In the genomic region with DNA sequence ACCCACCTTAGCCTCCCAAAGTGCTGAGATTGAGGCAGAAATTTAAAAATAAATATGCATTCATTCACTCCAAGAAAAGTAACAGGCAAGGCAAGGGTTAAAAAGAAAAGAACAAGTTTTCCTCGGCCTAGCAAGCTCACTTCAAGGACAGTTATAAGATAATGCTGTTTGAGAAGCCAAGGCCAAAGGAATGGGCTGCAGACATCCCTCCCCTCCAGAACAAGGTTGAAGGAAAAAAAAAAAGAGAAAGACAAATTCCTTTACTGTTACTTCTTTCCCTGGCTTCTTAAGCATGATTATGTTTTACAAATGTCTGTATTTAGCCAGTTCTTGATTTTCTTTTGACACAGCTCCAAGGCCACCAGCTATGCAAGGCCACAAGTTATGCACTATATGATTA, we compare ENCODE assay signal across 7 cellular contexts. TPM values are rescaled to one million over a fixed set of nuclear protein-coding genes. Genes with fewer than 3 reads are reported as not detected.
DNase-seq lines count a peak whose midpoint lies in the region; ATAC-seq and TF ChIP-seq lines count a peak whose summit lies in the region.
"Not testable (repeated sequence)": the region's sequence is repeated elsewhere in the genome, so short reads cannot be mapped to it uniquely, and the experiment has no call there.

No MANE protein-coding gene starts in this region.

- H3K9me3 Mint-ChIP-seq in chondrocyte (ENCODE audit: low read depth); mesothelial cell of epicardium: not testable (repeated sequence)

- H3K4me2 ChIP-seq in IMR-90 (ENCODE audit: low read depth, low read length): not testable (repeated sequence)

- not testable (repeated sequence) for H3K36me3 ChIP-seq in IMR-90 (ENCODE audit: control insufficient read depth, insufficient read depth, low read length); testis (ENCODE audit: low read depth, missing control alignments)

- H2AK5ac ChIP-seq in IMR-90 (ENCODE audit: low read depth, low read length): not testable (repeated sequence)

- not testable (repeated sequence) for H2AK9ac ChIP-seq in IMR-90 (replicated peaks; ENCODE audit: low read depth, low read length, poor library complexity)

- TF ChIP-seq CTCF in IMR-90 (conservative IDR thresholded peaks at IDR 0.05; ENCODE audit: low read depth, low read length); chondrocyte (IDR thresholded peaks at IDR 0.05); fibroblast of the aortic adventitia (IDR thresholded peaks at IDR 0.05; ENCODE audit: insufficient read depth, low read length); mesothelial cell of epicardium (IDR thresholded peaks at IDR 0.05; ENCODE audit: unreplicated experiment); testis (IDR thresholded peaks at IDR 0.05): not testable (repeated sequence)

- H2BK120ac ChIP-seq in IMR-90 (ENCODE audit: low read depth, low read length): not testable (repeated sequence)

- not testable (repeated sequence) for BruUV-seq in IMR-90 (replicated peaks; lab: Mats Ljungman, UMichigan)

- DNase-seq in EH (ENCODE audit: low read depth) (peak; percentile 28), IMR-90 (peak; percentile 43), astrocyte of the hippocampus (ENCODE audit: low read depth, low spot score) (peak; percentile 13), fibroblast of the aortic adventitia (ENCODE audit: low read depth) (peak; percentile 72), testis (peak; percentile 33)
- DNase-seq in chondrocyte (ENCODE audit: low spot score); mesothelial cell of epicardium (ENCODE audit: low spot score in 2 of 2, unreplicated experiment in 2 of 2): not testable (repeated sequence)

- not testable (repeated sequence) for H3K27ac ChIP-seq in IMR-90 (ENCODE audit: insufficient read depth, low read length)
- H3K27ac ChIP-seq in testis: peak overlapping the region; percentile 79 to 88

- not testable (repeated sequence) for H3K18ac ChIP-seq in IMR-90 (ENCODE audit: low read depth, low read length)

- not testable (repeated sequence) for TF ChIP-seq POLR2A in IMR-90 (IDR thresholded peaks at IDR 0.05; ENCODE audit: low read depth, low read length); testis (IDR thresholded peaks at IDR 0.05)

- H3K4me1 ChIP-seq in IMR-90 (ENCODE audit: control insufficient read depth, insufficient read depth, low read length): not testable (repeated sequence)
- H3K4me1 ChIP-seq in testis: peaks cover 45% of the 10 kb centered on the region

- ATAC-seq in IMR-90 (ENCODE audit: low read depth): peak; percentile 24; the same call in 1 of the 2 replicates

- H3K9me3 ChIP-seq in IMR-90 (ENCODE audit: control insufficient read depth, insufficient read depth, low read length); testis: not testable (repeated sequence)

- WGBS in IMR-90 (ENCODE audit: extremely low coverage in 2 of 2, insufficient read length in 1 of 2), 2 experiments: no CpG with 5 or more reads among the region's 1 CpG
- WGBS in testis, 2 donors: 28 to 60% methylated on average over 1 of the region's 1 CpG

- peak overlapping the region; percentile 19 for H3K4me3 Mint-ChIP-seq in chondrocyte (ENCODE audit: unreplicated experiment)
- not testable (repeated sequence) for H3K4me3 Mint-ChIP-seq in mesothelial cell of epicardium

- not testable (repeated sequence) for H3K4me3 ChIP-seq in IMR-90 (ENCODE audit: insufficient read depth, low read depth, low read length); fibroblast of the aortic adventitia (ENCODE audit: low read depth, low read length); testis

- not testable (repeated sequence) for TF ChIP-seq RAD21 in IMR-90 (IDR thresholded peaks at IDR 0.05; ENCODE audit: low read length)

- H3K14ac ChIP-seq in IMR-90 (replicated peaks; ENCODE audit: low read depth, low read length): not testable (repeated sequence)

- H4K91ac ChIP-seq in IMR-90 (ENCODE audit: insufficient read depth, low read depth, low read length): not testable (repeated sequence)

- not testable (repeated sequence) for H3K56ac ChIP-seq in IMR-90 (ENCODE audit: extremely low read depth, insufficient read depth, low read length)

- peak overlapping the region; percentile 81 for H3K27ac Mint-ChIP-seq in chondrocyte (ENCODE audit: unreplicated experiment)
- peak overlapping the region; percentile 81 for H3K27ac Mint-ChIP-seq in mesothelial cell of epicardium

- not testable (repeated sequence) for H2BK15ac ChIP-seq in IMR-90 (ENCODE audit: low read depth, low read length)

- intact Hi-C loops in IMR-90 (cut with micrococcal nuclease); testis (cut with DNase I; ENCODE audit: low total_unique reads): not testable (repeated sequence)

- not testable (repeated sequence) for H3K27me3 Mint-ChIP-seq in chondrocyte (ENCODE audit: low read depth); mesothelial cell of epicardium (ENCODE audit: low read depth)

- dilution Hi-C loops in IMR-90 (cut with HindIII; ENCODE audit: low sequenced_read_pairs, unreplicated experiment): not testable (repeated sequence)

- peaks cover 33% of the 10 kb centered on the region for H3K4me1 Mint-ChIP-seq in chondrocyte (ENCODE audit: low read depth)
- H3K4me1 Mint-ChIP-seq in mesothelial cell of epicardium: peaks cover 33% of the 10 kb centered on the region

- H3K27me3 ChIP-seq in IMR-90 (ENCODE audit: control insufficient read depth, insufficient read depth, low read length); testis: not testable (repeated sequence)

- not testable (repeated sequence) for H3K4ac ChIP-seq in IMR-90 (ENCODE audit: low read depth, low read length)

- not testable (repeated sequence) for H4K20me1 ChIP-seq in IMR-90 (ENCODE audit: insufficient read depth, low read length)

- not testable (repeated sequence) for H3K79me1 ChIP-seq in IMR-90 (ENCODE audit: low read depth in 1 of 2, low read length in 2 of 2)

- CTCF ChIA-PET in IMR-90 (lab: Yijun Ruan, JAX): interaction anchor here (0.6 kb wide), 1 partner anchor 1701 kb away, joined by 3 read pairs; no protein-coding TSS in a partner anchor

- H2BK5ac ChIP-seq in IMR-90 (ENCODE audit: low read depth, low read length, poor library complexity, severe bottlenecking): not testable (repeated sequence)

- not testable (repeated sequence) for H3K9ac ChIP-seq in IMR-90 (ENCODE audit: low read depth, low read length)

- H4K5ac ChIP-seq in IMR-90 (ENCODE audit: low read depth, low read length): not testable (repeated sequence)

- POLR2A ChIA-PET in IMR-90 (lab: Charles Lee; ENCODE audit: unreplicated experiment): interaction anchor here (0.7 kb wide), 2 partner anchors 12 to 34 kb away, joined by 3 to 5 read pairs; no protein-coding TSS in a partner anchor

- H4K8ac ChIP-seq in IMR-90 (ENCODE audit: low read depth in 2 of 2, low read length in 2 of 2): not testable (repeated sequence)

- H2BK20ac ChIP-seq in IMR-90 (ENCODE audit: low read depth, low read length): not testable (repeated sequence)

- not testable (repeated sequence) for H3K36me3 Mint-ChIP-seq in chondrocyte (ENCODE audit: low read depth); mesothelial cell of epicardium

- not testable (repeated sequence) for H3K9me1 ChIP-seq in IMR-90 (ENCODE audit: insufficient read depth, low read length)

- H2AFZ ChIP-seq in IMR-90 (replicated peaks; ENCODE audit: low read length, poor library complexity): not testable (repeated sequence)

- not testable (repeated sequence) for H3K23ac ChIP-seq in IMR-90 (ENCODE audit: low read depth, low read length)

- in situ Hi-C loops in IMR-90 (cut with MboI; ENCODE audit: low sequenced_read_pairs): not testable (repeated sequence)

RNA-seq across cellular contexts. Expression of gene AQP11, which starts 18.9 kb away (rescaled TPM):
- 1.1 and 1.4 TPM in 2 replicates for total RNA-seq in IMR-90 (2012; rRNA removed)
- 1.1 and 1.5 TPM in 2 replicates for polyA plus RNA-seq in IMR-90 (2012; rRNA removed)
- 0.86 and 2.2 TPM in 2 replicates for polyA plus RNA-seq in IMR-90 (2012; cell fraction: cytosol; rRNA removed)
- polyA plus RNA-seq in IMR-90 (2012; cell fraction: nucleus; rRNA removed; ENCODE audit: low replicate concordance): 1.0 and 3.2 TPM in 2 replicates
- total RNA-seq in chondrocyte: 1.5 to 2.1 TPM (median 1.6 TPM) in 3 replicates
- total RNA-seq in fibroblast of the aortic adventitia (ENCODE audit: low replicate concordance): 2.8 and 3.3 TPM in 2 replicates
- total RNA-seq in mesothelial cell of epicardium: 1.8 to 1.9 TPM (median 1.9 TPM) in 3 replicates
- 10 to 100 TPM; 16.0 to 21.1 TPM for total RNA-seq in testis
- 14.5 TPM for polyA plus RNA-seq in testis (ENCODE audit: insufficient read depth, low read depth, low replicate concordance)
